ENCODE assay signal across 5 cellular contexts in genomic region chr9:106030146-106030545, GRCh38.
A peak's percentile ranks its signal among the peaks of the same experiment; 100 is the strongest.
DNase-seq lines count a peak whose midpoint lies in the region; TF ChIP-seq lines count a peak whose summit lies in the region.
"Not testable (repeated sequence)": the region's sequence is repeated elsewhere in the genome, so short reads cannot be mapped to it uniquely, and the experiment has no call there.

No MANE protein-coding gene starts in this region.

- not testable (repeated sequence) for H4K91ac ChIP-seq in trophoblast cell (ENCODE audit: low read depth, low read length)

- not testable (repeated sequence) for H3K36me3 ChIP-seq in Caco-2 (ENCODE audit: control insufficient read depth, insufficient read depth, low read length); trophoblast cell (ENCODE audit: control insufficient read depth in 1 of 2, insufficient read depth in 2 of 2, low read length in 2 of 2)

- H2BK5ac ChIP-seq in trophoblast cell (ENCODE audit: low read depth, low read length, poor library complexity), result not testable (repeated sequence)

- H3K4me3 Mint-ChIP-seq in Caco-2 (ENCODE audit: unreplicated experiment), result peak overlapping the region; percentile 8
- H3K4me3 Mint-ChIP-seq in progenitor cell of endocrine pancreas (ENCODE audit: low read depth), result not testable (repeated sequence)

- not testable (repeated sequence) for H3K18ac ChIP-seq in trophoblast cell (ENCODE audit: low read length)

- H3K27ac ChIP-seq in trophoblast cell (ENCODE audit: low read depth, low read length), result not testable (repeated sequence)

- H3K27me3 Mint-ChIP-seq in Caco-2 (ENCODE audit: insufficient read depth, unreplicated experiment); progenitor cell of endocrine pancreas: not testable (repeated sequence)

- not testable (repeated sequence) for H3K79me2 ChIP-seq in trophoblast cell (ENCODE audit: control insufficient read depth, insufficient read depth, low read length, poor library complexity)

- not testable (repeated sequence) for BruUV-seq in Caco-2 (replicated peaks; lab: Mats Ljungman, UMichigan)

- H2BK120ac ChIP-seq in trophoblast cell (ENCODE audit: insufficient read depth, low read length, poor library complexity), result not testable (repeated sequence)

- peaks cover 12% of the 10 kb centered on the region; the same call in 1 of the 2 replicates for H3K4me1 ChIP-seq in Caco-2
- not testable (repeated sequence) for H3K4me1 ChIP-seq in trophoblast cell (ENCODE audit: control insufficient read depth in 1 of 2, insufficient read depth in 2 of 2, low read length in 2 of 2)

- not testable (repeated sequence) for H3K14ac ChIP-seq in trophoblast cell (ENCODE audit: low read length)

- H3K4me1 Mint-ChIP-seq in Caco-2 (ENCODE audit: low read depth, unreplicated experiment), result peaks cover 20% of the 10 kb centered on the region
- not testable (repeated sequence) for H3K4me1 Mint-ChIP-seq in progenitor cell of endocrine pancreas (ENCODE audit: low read depth)

- not testable (repeated sequence) for H3K4ac ChIP-seq in trophoblast cell (ENCODE audit: low read depth, low read length)

- not testable (repeated sequence) for TF ChIP-seq CTCF in Caco-2 (IDR thresholded peaks at IDR 0.05; ENCODE audit: insufficient read depth in 1 of 2, low read depth in 1 of 2, low read length in 1 of 2, severe bottlenecking in 1 of 2, unreplicated experiment in 1 of 2); progenitor cell of endocrine pancreas (IDR thresholded peaks at IDR 0.05; ENCODE audit: unreplicated experiment)

- H3K27me3 ChIP-seq in Caco-2 (replicated peaks; ENCODE audit: control insufficient read depth, insufficient read depth, low read length); trophoblast cell (ENCODE audit: insufficient read depth, low read length): not testable (repeated sequence)

- H3K4me2 ChIP-seq in trophoblast cell (ENCODE audit: low read length), result not testable (repeated sequence)

- not testable (repeated sequence) for H2BK12ac ChIP-seq in trophoblast cell (ENCODE audit: low read length)

- not testable (repeated sequence) for H3K9ac ChIP-seq in trophoblast cell (ENCODE audit: low read length)

- not testable (repeated sequence) for H3K4me3 ChIP-seq in Caco-2 (ENCODE audit: low read depth, low read length); trophoblast cell (ENCODE audit: low read depth, low read length)

- intact Hi-C loops in Caco-2 (cut with micrococcal nuclease; ENCODE audit: unreplicated experiment), result not testable (repeated sequence)

- CTCF ChIA-PET in Caco-2 (lab: Charles Lee), result not testable (repeated sequence)

- not testable (repeated sequence) for H4K8ac ChIP-seq in trophoblast cell (ENCODE audit: low read depth, low read length)

- H3K23ac ChIP-seq in trophoblast cell (ENCODE audit: low read length), result not testable (repeated sequence)

- H3K27ac Mint-ChIP-seq in Caco-2 (ENCODE audit: unreplicated experiment), result peak overlapping the region; percentile 15
- H3K27ac Mint-ChIP-seq in progenitor cell of endocrine pancreas, result peak overlapping the region; percentile 83

- H4K12ac ChIP-seq in trophoblast cell (ENCODE audit: low read depth, low read length), result not testable (repeated sequence)

- H2AFZ ChIP-seq in trophoblast cell (ENCODE audit: insufficient read depth, low read length, poor library complexity), result not testable (repeated sequence)

- no CpG with 5 or more reads among the region's 3 CpGs for WGBS in trophoblast cell (ENCODE audit: extremely low coverage, insufficient coverage, insufficient read length)

- POLR2A ChIA-PET in Caco-2 (lab: Charles Lee), result not testable (repeated sequence)

- peaks cover 27% of the 10 kb centered on the region for H3K9me3 ChIP-seq in Caco-2
- not testable (repeated sequence) for H3K9me3 ChIP-seq in trophoblast cell (ENCODE audit: insufficient read depth, low read depth, low read length)

- not testable (repeated sequence) for H3K79me1 ChIP-seq in trophoblast cell (ENCODE audit: low read length)

- peak; percentile 15 for DNase-seq in CMK (ENCODE audit: low read depth)
- peak; percentile 64 to 66 for DNase-seq in Caco-2
- peak; percentile 2 for DNase-seq in DMS53 (lab: John Stamatoyannopoulos, UW)
- DNase-seq in trophoblast cell, result peak; percentile 33 to 78
- not testable (repeated sequence) for DNase-seq in progenitor cell of endocrine pancreas (ENCODE audit: low spot score, unreplicated experiment)

- not testable (repeated sequence) for H2AK5ac ChIP-seq in trophoblast cell (ENCODE audit: low read length)

- not testable (repeated sequence) for H3K36me3 Mint-ChIP-seq in Caco-2 (ENCODE audit: insufficient read depth, unreplicated experiment); progenitor cell of endocrine pancreas (ENCODE audit: insufficient read depth)

- H3K9me3 Mint-ChIP-seq in Caco-2 (ENCODE audit: unreplicated experiment) (peaks cover 37% of the 10 kb centered on the region), progenitor cell of endocrine pancreas (ENCODE audit: low read depth) (peaks cover 21% of the 10 kb centered on the region)
